ENCODE assay signal across 12 cellular contexts in the genomic region with DNA sequence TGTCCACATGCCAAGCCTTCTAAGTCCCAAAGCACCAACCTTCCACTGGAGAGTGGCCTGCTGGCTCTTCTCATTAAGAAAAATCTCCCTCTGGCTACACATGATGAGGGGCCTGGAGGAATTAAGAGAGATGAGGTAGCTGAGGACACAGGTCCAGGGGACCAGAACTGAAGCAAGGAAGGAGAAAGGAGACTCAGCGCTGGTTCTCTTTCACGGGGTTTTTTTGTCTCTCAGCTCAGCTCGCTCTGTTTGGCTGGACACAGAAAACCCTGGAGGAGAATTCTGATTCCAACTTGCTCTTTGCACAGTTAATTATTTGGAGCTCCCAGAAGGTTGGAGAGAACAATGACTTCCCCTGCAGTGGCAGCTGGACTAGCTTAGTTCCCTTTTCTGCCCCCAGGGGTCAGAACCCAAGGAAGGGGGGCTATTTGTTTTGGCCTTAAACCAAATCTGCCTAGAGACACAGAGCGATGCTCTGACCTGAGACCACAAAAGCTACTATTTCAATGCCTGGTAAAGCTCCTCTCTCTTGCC.
A peak's percentile ranks its signal among the peaks of the same experiment; 100 is the strongest.
DNase-seq lines count a peak whose midpoint lies in the region; ATAC-seq and TF ChIP-seq lines count a peak whose summit lies in the region.
"Had no signal": no experiment of that assay in that cellular context is flagged by ENCODE, and none has a peak within 500 bp of the region (broad histone marks: within the 10 kb centered on the region; RNA-seq: fewer than 3 reads in every experiment).

No MANE protein-coding gene starts in this region.

- in situ Hi-C loops in astrocyte of the cerebellum (cut with HindIII; ENCODE audit: low sequenced_read_pairs): no loop called here

- H3K4me3 ChIP-seq in astrocyte of the cerebellum (ENCODE audit: low read depth, low read length): no peak overlapping the region
- H3K4me3 ChIP-seq in mesodermal cell (ENCODE audit: extremely low read depth, insufficient read depth, low read length, poor library complexity, severe bottlenecking): no peak overlapping the region
- H3K4me3 ChIP-seq in lower leg skin (ENCODE audit: low read depth, poor library complexity, severe bottlenecking): no peak overlapping the region

- 49 to 51% methylated on average over 3 to 4 of the region's 4 CpGs for WGBS in mesodermal cell (ENCODE audit: insufficient coverage in 2 of 2), 2 experiments
- WGBS in lower leg skin, 2 donors: 27 to 36% methylated on average over 4 of the region's 4 CpGs

- no peak overlapping the region for H3K27ac Mint-ChIP-seq in activated T-helper 1 cell treated with anti-CD3 and anti-CD28 coated beads, Interleukin-12 subunit alpha, Interleukin-12 subunit beta, Interleukin-2, Interleukin-4 antibody, amounts not matched to agents 30 ng/mL and 10 ng/mL and 1 ng/mL, durations not matched to agents 14 hours and 24 hours and 36 hours
- H3K27ac Mint-ChIP-seq: CD4-positive, CD25-positive, alpha-beta regulatory T cell had no signal

- ATAC-seq in HG03159 (IDR thresholded peaks at IDR 0.05; ENCODE audit: unreplicated experiment): no peak

- H3K27me3 Mint-ChIP-seq in activated T-helper 1 cell treated with anti-CD3 and anti-CD28 coated beads, Interleukin-12 subunit alpha, Interleukin-12 subunit beta, Interleukin-2, Interleukin-4 antibody, amounts not matched to agents 30 ng/mL and 10 ng/mL and 1 ng/mL, durations not matched to agents 14 hours and 24 hours and 36 hours (ENCODE audit: insufficient read depth): no peaks in the 10 kb centered on the region

- intact Hi-C loops in activated T-helper 1 cell treated with anti-CD3 and anti-CD28 coated beads, Interleukin-12 subunit alpha, Interleukin-12 subunit beta, Interleukin-2, Interleukin-4 antibody, amounts not matched to agents 30 ng/mL and 10 ng/mL and 1 ng/mL, durations not matched to agents 14 hours and 24 hours and 36 hours (cut with micrococcal nuclease): no loop called here
- intact Hi-C loops in lower leg skin (cut with DNase I; ENCODE audit: low total_unique reads): no loop called here

- peak overlapping the region; percentile 41 for H3K27ac ChIP-seq in mesodermal cell (ENCODE audit: low read depth, low read length, severe bottlenecking)

- peaks cover 26% of the 10 kb centered on the region for H3K4me1 ChIP-seq in mesodermal cell (ENCODE audit: control insufficient read depth, insufficient read depth, low read length, poor library complexity, severe bottlenecking)

- H3K9me3 Mint-ChIP-seq in activated T-helper 1 cell treated with anti-CD3 and anti-CD28 coated beads, Interleukin-12 subunit alpha, Interleukin-12 subunit beta, Interleukin-2, Interleukin-4 antibody, amounts not matched to agents 30 ng/mL and 10 ng/mL and 1 ng/mL, durations not matched to agents 14 hours and 24 hours and 36 hours: peaks cover 3% of the 10 kb centered on the region

- no peaks in the 10 kb centered on the region for H3K4me1 Mint-ChIP-seq in activated T-helper 1 cell treated with anti-CD3 and anti-CD28 coated beads, Interleukin-12 subunit alpha, Interleukin-12 subunit beta, Interleukin-2, Interleukin-4 antibody, amounts not matched to agents 30 ng/mL and 10 ng/mL and 1 ng/mL, durations not matched to agents 14 hours and 24 hours and 36 hours (ENCODE audit: low read depth)
- H3K4me1 Mint-ChIP-seq: CD4-positive, CD25-positive, alpha-beta regulatory T cell had no signal

- no peak for TF ChIP-seq POLR2A in lower leg skin (IDR thresholded peaks at IDR 0.05)

- DNase-seq in ELF-1 (ENCODE audit: low read depth, low spot score): peak; percentile 89
- peak; percentile 76 for DNase-seq in NCI-H1092 (lab: John Stamatoyannopoulos, UW)
- DNase-seq in astrocyte of the cerebellum (ENCODE audit: low read depth): no peak
- no peak for DNase-seq in NCI-H1436 (lab: John Stamatoyannopoulos, UW)
- DNase-seq in activated T-helper 1 cell treated with anti-CD3 and anti-CD28 coated beads, Interleukin-12 subunit alpha, Interleukin-12 subunit beta, Interleukin-2, Interleukin-4 antibody, amounts not matched to agents 30 ng/mL and 10 ng/mL and 1 ng/mL, durations not matched to agents 14 hours and 24 hours and 36 hours (ENCODE audit: low spot score): no peak
- no peak for DNase-seq in lower leg skin (ENCODE audit: low spot score in 2 of 2)
- DNase-seq: activated gamma-delta T cell treated with Interleukin-2 at 50 U/mL for 16 hours; CD4-positive, CD25-positive, alpha-beta regulatory T cell; effector memory CD4-positive, alpha-beta T cell; NCI-H524 had no signal

- H3K36me3 ChIP-seq in mesodermal cell (ENCODE audit: control insufficient read depth, insufficient read depth, low read length): no peaks in the 10 kb centered on the region

- H3K9me3 ChIP-seq in mesodermal cell (ENCODE audit: control insufficient read depth, low read length): no peaks in the 10 kb centered on the region

- TF ChIP-seq CTCF in astrocyte of the cerebellum (IDR thresholded peaks at IDR 0.05; ENCODE audit: low read depth, low read length, missing control alignments): peak; percentile 34
- TF ChIP-seq CTCF in lower leg skin (IDR thresholded peaks at IDR 0.05): no peak

- H3K36me3 Mint-ChIP-seq in activated T-helper 1 cell treated with anti-CD3 and anti-CD28 coated beads, Interleukin-12 subunit alpha, Interleukin-12 subunit beta, Interleukin-2, Interleukin-4 antibody, amounts not matched to agents 30 ng/mL and 10 ng/mL and 1 ng/mL, durations not matched to agents 14 hours and 24 hours and 36 hours (ENCODE audit: low read depth): no peaks in the 10 kb centered on the region
- H3K36me3 Mint-ChIP-seq: CD4-positive, CD25-positive, alpha-beta regulatory T cell had no signal

- H3K4me3 Mint-ChIP-seq in activated T-helper 1 cell treated with anti-CD3 and anti-CD28 coated beads, Interleukin-12 subunit alpha, Interleukin-12 subunit beta, Interleukin-2, Interleukin-4 antibody, amounts not matched to agents 30 ng/mL and 10 ng/mL and 1 ng/mL, durations not matched to agents 14 hours and 24 hours and 36 hours: no peak overlapping the region
- H3K4me3 Mint-ChIP-seq: CD4-positive, CD25-positive, alpha-beta regulatory T cell had no signal

Comparison
In these comparisons a context has a peak if more than half of its experiments do, and no peak if none do; other contexts are left out.
1. DNase-seq: peak in ELF-1 (single experiment) and NCI-H1092 (single experiment); none in astrocyte of the cerebellum (single experiment), NCI-H1436 (single experiment), activated T-helper 1 cell treated with anti-CD3 and anti-CD28 coated beads, Interleukin-12 subunit alpha, Interleukin-12 subunit beta, Interleukin-2, Interleukin-4 antibody, amounts not matched to agents 30 ng/mL and 10 ng/mL and 1 ng/mL, durations not matched to agents 14 hours and 24 hours and 36 hours (single experiment) and lower leg skin (0 of 2).